18 cellular contexts compared by ENCODE assay signal in genomic region chr3:79367066-79367465, GRCh38.
A peak's percentile ranks its signal among the peaks of the same experiment; 100 is the strongest.
DNase-seq lines count a peak whose midpoint lies in the region; ATAC-seq and TF ChIP-seq lines count a peak whose summit lies in the region.
"Had no signal": no experiment of that assay in that cellular context is flagged by ENCODE, and none has a peak within 500 bp of the region (broad histone marks: within the 10 kb centered on the region; RNA-seq: fewer than 3 reads in every experiment).

No MANE protein-coding gene starts in this region.

- H3K36me3 Mint-ChIP-seq in chondrocyte (ENCODE audit: low read depth), result no peaks in the 10 kb centered on the region
- H3K36me3 Mint-ChIP-seq: memory B cell had no signal

- ATAC-seq in HG03432 (IDR thresholded peaks at IDR 0.05; ENCODE audit: unreplicated experiment) (no peak), GM21367 (IDR thresholded peaks at IDR 0.05; ENCODE audit: unreplicated experiment) (no peak)

- peaks cover 4% of the 10 kb centered on the region for H3K27me3 Mint-ChIP-seq in chondrocyte (ENCODE audit: low read depth)
- H3K27me3 Mint-ChIP-seq: memory B cell had no signal

- peak overlapping the region; percentile 45 for H3K27ac Mint-ChIP-seq in chondrocyte (ENCODE audit: unreplicated experiment)
- H3K27ac Mint-ChIP-seq: H9, memory B cell, type B pancreatic cell had no signal

- DNase-seq in AG20443 (ENCODE audit: low spot score), result peak; percentile 12
- peak; percentile 65 for DNase-seq in M059J (ENCODE audit: low read depth)
- DNase-seq in chondrocyte (ENCODE audit: low spot score), result no peak
- DNase-seq in kidney glomerular epithelial cell (lab: John Stamatoyannopoulos, UW), result peak; percentile 37
- DNase-seq in Ammon's horn (ENCODE audit: low spot score), result no peak
- DNase-seq in activated CD8-positive, alpha-beta memory T cell treated with anti-CD3 and anti-CD28 coated beads, Interleukin-2, amount 50 U/mL, for 4 hours, result no peak
- DNase-seq: activated CD8-positive, alpha-beta memory T cell treated with anti-CD3 and anti-CD28 coated beads for 24 hours; activated effector memory CD4-positive, alpha-beta T cell treated with anti-CD3 and anti-CD28 coated beads, Interleukin-2, amount 50 U/mL, for 16 hours; AML-193; H9; NCI-H146; NCI-H510A; sigmoid colon had no signal

- H3K9me3 Mint-ChIP-seq in chondrocyte (ENCODE audit: low read depth), result peaks cover 5% of the 10 kb centered on the region
- H3K9me3 Mint-ChIP-seq: type B pancreatic cell had no signal

- TF ChIP-seq CTCF in chondrocyte (IDR thresholded peaks at IDR 0.05), result no peak

- H3K4me3 Mint-ChIP-seq in chondrocyte (ENCODE audit: unreplicated experiment), result no peak overlapping the region
- H3K4me3 Mint-ChIP-seq: H9, memory B cell, neural crest cell, type B pancreatic cell had no signal

- peaks cover 32% of the 10 kb centered on the region for H3K4me1 Mint-ChIP-seq in chondrocyte (ENCODE audit: low read depth)
- H3K4me1 Mint-ChIP-seq: memory B cell, neural crest cell had no signal

Comparison
In these comparisons a context has a peak if more than half of its experiments do, and no peak if none do; other contexts are left out.
1. DNase-seq: peak in AG20443 (single experiment), M059J (single experiment) and kidney glomerular epithelial cell (single experiment); none in chondrocyte (single experiment), Ammon's horn (single experiment) and activated CD8-positive, alpha-beta memory T cell treated with anti-CD3 and anti-CD28 coated beads, Interleukin-2, amount 50 U/mL, for 4 hours (single experiment).